In the genomic region with DNA sequence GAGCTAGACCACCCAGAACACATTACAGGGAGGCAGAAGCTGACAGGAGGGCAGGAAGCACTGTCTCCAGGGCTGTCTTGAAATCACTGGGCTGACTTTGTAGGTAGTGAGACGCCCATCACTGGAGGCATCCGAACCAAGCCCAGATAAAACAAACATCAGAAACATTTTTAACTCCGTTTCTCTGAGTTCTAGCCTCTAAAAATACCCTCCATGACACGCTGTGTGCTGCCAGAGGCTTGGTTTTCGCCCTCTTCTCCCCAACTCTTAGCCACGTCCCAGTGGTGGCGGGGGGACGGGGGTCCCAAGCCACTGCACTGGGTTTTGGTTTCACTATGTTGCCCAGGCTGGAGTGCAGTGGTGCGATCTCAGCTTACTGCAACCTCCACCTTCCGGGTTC, we compare ENCODE assay signal across 1 cellular context.
TF ChIP-seq lines count a peak whose summit lies in the region.

No MANE protein-coding gene starts in this region.

TF ChIP-seq in A549, 52 proteins besides CTCF, POLR2A, EP300 and RAD21:
- TF ChIP-seq SMC3 (IDR thresholded peaks at IDR 0.05) (no peak), ESRRA (IDR thresholded peaks at IDR 0.05; ENCODE audit: borderline replicate concordance, low read length) (no peak), HOXA7 (CRISPR knock-in tag; IDR thresholded peaks at IDR 0.05) (no peak), JUN (IDR thresholded peaks at IDR 0.05) (no peak), HEYL (CRISPR knock-in tag; IDR thresholded peaks at IDR 0.05) (no peak), RCOR1 (IDR thresholded peaks at IDR 0.05; ENCODE audit: low read depth, low read length) (no peak), CHD4 (IDR thresholded peaks at IDR 0.05; ENCODE audit: borderline replicate concordance) (0 out of 2 replicates have a peak, but pooled peaks have one; percentile 51)
- TF ChIP-seq, protein P1, sequence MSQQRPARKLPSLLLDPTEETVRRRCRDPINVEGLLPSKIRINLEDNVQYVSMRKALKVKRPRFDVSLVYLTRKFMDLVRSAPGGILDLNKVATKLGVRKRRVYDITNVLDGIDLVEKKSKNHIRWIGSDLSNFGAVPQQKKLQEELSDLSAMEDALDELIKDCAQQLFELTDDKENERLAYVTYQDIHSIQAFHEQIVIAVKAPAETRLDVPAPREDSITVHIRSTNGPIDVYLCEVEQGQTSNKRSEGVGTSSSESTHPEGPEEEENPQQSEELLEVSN (IDR thresholded peaks at IDR 0.05; ENCODE audit: borderline replicate concordance, low read depth): no peak
